In genomic region chr3:79085166-79085565, GRCh38 we compare ENCODE assay signal across 1 cellular context.
TF ChIP-seq lines count a peak whose summit lies in the region.

No MANE protein-coding gene starts in this region.

TF ChIP-seq in SK-N-SH, 30 proteins besides CTCF, POLR2A, EP300 and RAD21 (continued from another document):
- no peak for TF ChIP-seq REST (IDR thresholded peaks at IDR 0.05; ENCODE audit: low read depth, low read length)
